Comparison of ENCODE assay signal across 26 cellular contexts in genomic region chr4:160217352-160217751, GRCh38.
DNase-seq lines count a peak whose midpoint lies in the region; ATAC-seq, FAIRE-seq and TF ChIP-seq lines count a peak whose summit lies in the region.
"Had no signal": no experiment of that assay in that cellular context is flagged by ENCODE, and none has a peak within 500 bp of the region (broad histone marks: within the 10 kb centered on the region; RNA-seq: fewer than 3 reads in every experiment).

No MANE protein-coding gene starts in this region.

- H3K9me3 ChIP-seq in HepG2 (ENCODE audit: low read length) = peaks cover 43% of the 10 kb centered on the region
- H3K9me3 ChIP-seq in right lobe of liver = no peaks in the 10 kb centered on the region
- H3K9me3 ChIP-seq in K562 (replicated peaks; ENCODE audit: control insufficient read depth, insufficient read depth, low read depth, low read length) = no peaks in the 10 kb centered on the region
- no peaks in the 10 kb centered on the region for H3K9me3 ChIP-seq in small intestine (ENCODE audit: control insufficient read depth, low read depth)
- H3K9me3 ChIP-seq: BLaER1 had no signal

- no peaks in the 10 kb centered on the region for H3K27me3 ChIP-seq in HepG2 (ENCODE audit: control insufficient read depth in 1 of 2, insufficient read depth in 2 of 2, low read length in 2 of 2)
- H3K27me3 ChIP-seq in right lobe of liver = no peaks in the 10 kb centered on the region
- no peaks in the 10 kb centered on the region for H3K27me3 ChIP-seq in K562 (ENCODE audit: control insufficient read depth in 2 of 2, insufficient read depth in 2 of 2, low read length in 2 of 2)
- H3K27me3 ChIP-seq in small intestine (ENCODE audit: control insufficient read depth in 2 of 2, insufficient read depth in 2 of 2, low read length in 2 of 2) = no peaks in the 10 kb centered on the region
- H3K27me3 ChIP-seq: BE2C, BLaER1 had no signal

- intact Hi-C loops in HepG2 (cut with micrococcal nuclease; ENCODE audit: unreplicated experiment) = no loop called here
- intact Hi-C loops in right lobe of liver (cut with DNase I) = no loop called here
- intact Hi-C loops in K562 (cut with micrococcal nuclease) = no loop called here
- intact Hi-C loops in activated CD4-positive, alpha-beta T cell treated with anti-CD3 and anti-CD28 coated beads for 36 hours (cut with DNase I, micrococcal nuclease) = no loop called here

- no peak overlapping the region for H3K27ac ChIP-seq in HepG2 (ENCODE audit: extremely low read length, insufficient read depth, low read length)
- no peak overlapping the region for H3K27ac ChIP-seq in right lobe of liver
- H3K27ac ChIP-seq in K562 (ENCODE audit: extremely low read depth, low read depth, low read length) = no peak overlapping the region
- no peak overlapping the region for H3K27ac ChIP-seq in small intestine (ENCODE audit: low read depth in 1 of 2, low read length in 1 of 2)
- H3K27ac ChIP-seq: 22Rv1, BLaER1 had no signal

- no peak overlapping the region for H2AFZ ChIP-seq in HepG2 (ENCODE audit: low read length)
- H2AFZ ChIP-seq in K562 (ENCODE audit: low read depth, low read length) = no peak overlapping the region

- H3K9me1 ChIP-seq in K562 (ENCODE audit: control insufficient read depth, insufficient read depth, low read length) = no peaks in the 10 kb centered on the region

- H3K9me3 Mint-ChIP-seq in activated CD4-positive, alpha-beta T cell treated with anti-CD3 and anti-CD28 coated beads for 36 hours (ENCODE audit: low read depth) = peaks cover 13% of the 10 kb centered on the region

- in situ Hi-C loops in HepG2 (cut with HindIII; ENCODE audit: extremely low pct_ligation_motif_present, low pct_unique_long_range_greater_than_20kb) (no loop called here), K562 (cut with MboI) (no loop called here)

- H3K27ac Mint-ChIP-seq in activated CD4-positive, alpha-beta T cell treated with anti-CD3 and anti-CD28 coated beads for 36 hours = no peak overlapping the region
- H3K27ac Mint-ChIP-seq: CD14-positive monocyte; CD4-positive, alpha-beta memory T cell; CD4-positive, CD25-positive, alpha-beta regulatory T cell; CD8-positive, alpha-beta memory T cell had no signal

- H4K20me1 ChIP-seq in HepG2 (ENCODE audit: insufficient read depth, low read length) = no peaks in the 10 kb centered on the region
- no peaks in the 10 kb centered on the region for H4K20me1 ChIP-seq in K562 (replicated peaks; ENCODE audit: control insufficient read depth, insufficient read depth, low read length)
- H4K20me1 ChIP-seq: BLaER1 had no signal

- no peak overlapping the region for H3K9ac ChIP-seq in HepG2 (ENCODE audit: insufficient read depth, low read depth, low read length)
- no peak overlapping the region for H3K9ac ChIP-seq in K562 (ENCODE audit: insufficient read depth in 1 of 2, low read depth in 2 of 2, low read length in 2 of 2)
- H3K9ac ChIP-seq: BLaER1 had no signal

- no peak for TF ChIP-seq EP300 in HepG2 (IDR thresholded peaks at IDR 0.05; ENCODE audit: low read depth in 2 of 2, low read length in 2 of 2)
- no peak for TF ChIP-seq EP300 in HepG2 (CRISPR knock-in tag; IDR thresholded peaks at IDR 0.05; ENCODE audit: borderline replicate concordance)
- no peak for TF ChIP-seq EP300 in K562 (IDR thresholded peaks at IDR 0.05; ENCODE audit: low read length)

- H3K27me3 Mint-ChIP-seq in activated CD4-positive, alpha-beta T cell treated with anti-CD3 and anti-CD28 coated beads for 36 hours = no peaks in the 10 kb centered on the region
- H3K27me3 Mint-ChIP-seq: CD4-positive, alpha-beta memory T cell; CD4-positive, CD25-positive, alpha-beta regulatory T cell; CD8-positive, alpha-beta memory T cell had no signal

- TF ChIP-seq CTCF in HepG2 (CRISPR knock-in tag; IDR thresholded peaks at IDR 0.05) = no peak
- TF ChIP-seq CTCF in right lobe of liver (IDR thresholded peaks at IDR 0.05) = no peak
- no peak for TF ChIP-seq CTCF in K562 (IDR thresholded peaks at IDR 0.05 in 2 of 3, conservative IDR thresholded peaks at IDR 0.05 in 1 of 3; ENCODE audit: insufficient read depth in 2 of 3, low read depth in 1 of 3, low read length in 3 of 3)

- H3K36me3 Mint-ChIP-seq in activated CD4-positive, alpha-beta T cell treated with anti-CD3 and anti-CD28 coated beads for 36 hours (ENCODE audit: low read depth) = no peaks in the 10 kb centered on the region
- H3K36me3 Mint-ChIP-seq: CD14-positive monocyte; CD4-positive, alpha-beta memory T cell; CD4-positive, CD25-positive, alpha-beta regulatory T cell; CD8-positive, alpha-beta memory T cell had no signal

- H3K36me3 ChIP-seq in HepG2 (replicated peaks in 1 of 2; ENCODE audit: control insufficient read depth in 1 of 2, insufficient read depth in 2 of 2, low read length in 2 of 2) (no peaks in the 10 kb centered on the region), right lobe of liver (no peaks in the 10 kb centered on the region), K562 (ENCODE audit: control insufficient read depth, insufficient read depth, low read length) (no peaks in the 10 kb centered on the region), small intestine (ENCODE audit: control insufficient read depth in 2 of 2, insufficient read depth in 2 of 2, low read length in 2 of 2) (no peaks in the 10 kb centered on the region)
- H3K36me3 ChIP-seq: BE2C, BLaER1 had no signal

- H3K79me2 ChIP-seq in HepG2 (ENCODE audit: insufficient read depth, low read length) (no peaks in the 10 kb centered on the region), K562 (ENCODE audit: control insufficient read depth, insufficient read depth, low read length) (no peaks in the 10 kb centered on the region)

- H3K4me2 ChIP-seq in HepG2 (ENCODE audit: low read depth, low read length) (no peak overlapping the region), K562 (ENCODE audit: insufficient read depth, low read length) (no peak overlapping the region)
- H3K4me2 ChIP-seq: BLaER1 had no signal

- BruUV-seq in HepG2 (replicated peaks; lab: Mats Ljungman, UMichigan) (no TSS peak), K562 (replicated peaks; lab: Mats Ljungman, UMichigan) (no TSS peak)

- TF ChIP-seq RAD21 in HepG2 (CRISPR knock-in tag; IDR thresholded peaks at IDR 0.05) (no peak), K562 (CRISPR knock-in tag; conservative IDR thresholded peaks at IDR 0.05 in 1 of 2, IDR thresholded peaks at IDR 0.05 in 1 of 2) (no peak)

- no peak overlapping the region for H3K4me3 Mint-ChIP-seq in activated CD4-positive, alpha-beta T cell treated with anti-CD3 and anti-CD28 coated beads for 36 hours
- H3K4me3 Mint-ChIP-seq: CD14-positive monocyte; CD4-positive, alpha-beta memory T cell; CD4-positive, CD25-positive, alpha-beta regulatory T cell; CD8-positive, alpha-beta memory T cell had no signal

- H3K4me1 Mint-ChIP-seq in activated CD4-positive, alpha-beta T cell treated with anti-CD3 and anti-CD28 coated beads for 36 hours = no peaks in the 10 kb centered on the region
- H3K4me1 Mint-ChIP-seq: CD14-positive monocyte; CD4-positive, alpha-beta memory T cell; CD4-positive, CD25-positive, alpha-beta regulatory T cell; CD8-positive, alpha-beta memory T cell had no signal

- TF ChIP-seq POLR2A in HepG2 (IDR thresholded peaks at IDR 0.05; ENCODE audit: insufficient read depth in 1 of 2, low read depth in 2 of 2, low read length in 2 of 2) (no peak), right lobe of liver (IDR thresholded peaks at IDR 0.05) (no peak), K562 (conservative IDR thresholded peaks at IDR 0.05) (no peak)

- WGBS in HepG2 (ENCODE audit: low lambda C conversion rate) = 0% methylated on average over 1 of the region's 1 CpG
- 64% methylated on average over 1 of the region's 1 CpG for WGBS in right lobe of liver (ENCODE audit: insufficient coverage, low coverage, low lambda C conversion rate, missing lambda C conversion rate)
- no CpG with 5 or more reads among the region's 1 CpG for WGBS in K562 (ENCODE audit: insufficient coverage, low coverage, missing lambda C conversion rate)
- 81 to 83% (median 83%) methylated on average over 1 of the region's 1 CpG for WGBS in small intestine, 3 donors

- H3K4me3 ChIP-seq in HepG2 (replicated peaks in 1 of 3; ENCODE audit: insufficient read depth in 1 of 3, low read depth in 2 of 3, low read length in 3 of 3) (no peak overlapping the region), right lobe of liver (no peak overlapping the region), K562 (no peak overlapping the region), small intestine (ENCODE audit: low read depth in 1 of 2, low read length in 2 of 2) (no peak overlapping the region)
- H3K4me3 ChIP-seq: BLaER1, GM12878 had no signal

- POLR2A ChIA-PET in HepG2 (lab: Yijun Ruan, JAX) (no interaction called here), K562 (lab: Yijun Ruan, JAX) (no interaction called here)
- POLR2A ChIA-PET in activated CD4-positive, alpha-beta T cell treated with anti-CD3 and anti-CD28 coated beads for 36 hours (lab: Charles Lee) = no interaction called here

- ATAC-seq in HepG2 = no peak
- no peak for ATAC-seq in right lobe of liver
- ATAC-seq in K562 = no peak
- ATAC-seq in activated CD4-positive, alpha-beta T cell treated with anti-CD3 and anti-CD28 coated beads for 36 hours = no peak
- ATAC-seq: GM12878 had no signal

- CTCF ChIA-PET in HepG2 (lab: Yijun Ruan, JAX; ENCODE audit: low intra/inter-chr PET ratio, low total read pairs) (no interaction called here), K562 (lab: Yijun Ruan, JAX; ENCODE audit: low intra/inter-chr PET ratio) (no interaction called here)
- CTCF ChIA-PET in activated CD4-positive, alpha-beta T cell treated with anti-CD3 and anti-CD28 coated beads for 36 hours (lab: Charles Lee) = no interaction called here

- FAIRE-seq in HepG2 (lab: Jason Lieb, UNC) = no peak
- FAIRE-seq in K562 (lab: Jason Lieb, UNC) = no peak
- peak; percentile 68 for FAIRE-seq in small intestine (lab: Jason Lieb, UNC)
- FAIRE-seq: GM12878, GM12892, GM18507 had no signal

- no peak for DNase-seq in HepG2 (ENCODE audit: low spot score)
- DNase-seq in right lobe of liver = no peak
- no peak for DNase-seq in K562 (ENCODE audit: extremely low read depth in 1 of 4, low spot score in 3 of 4)
- no peak for DNase-seq in small intestine
- DNase-seq in pons (ENCODE audit: low spot score) = no peak
- DNase-seq in activated CD4-positive, alpha-beta T cell treated with anti-CD3 and anti-CD28 coated beads for 36 hours = no peak
- DNase-seq: ACHN; BE2C; C1 segment of cervical spinal cord; CD4-positive, CD25-positive, alpha-beta regulatory T cell; CD8-positive, alpha-beta memory T cell; COR-L47; DMS 273 treated with DMSO at 0.1 percent for 48 hours; DMS153; DMS53; DMS79; DND-41; EL; GDM1 had no signal

- H3K4me1 ChIP-seq in HepG2 (ENCODE audit: insufficient read depth, low read length) = no peaks in the 10 kb centered on the region
- no peaks in the 10 kb centered on the region for H3K4me1 ChIP-seq in right lobe of liver
- no peaks in the 10 kb centered on the region for H3K4me1 ChIP-seq in K562 (replicated peaks in 1 of 2; ENCODE audit: control insufficient read depth in 2 of 2, insufficient read depth in 2 of 2, low read length in 2 of 2)
- H3K4me1 ChIP-seq in small intestine (ENCODE audit: control insufficient read depth in 2 of 2, insufficient read depth in 1 of 2, low read depth in 1 of 2, low read length in 1 of 2) = no peaks in the 10 kb centered on the region
- H3K4me1 ChIP-seq: BE2C, BLaER1 had no signal

TF ChIP-seq in HepG2, 621 proteins besides CTCF, POLR2A, EP300 and RAD21 (continues in another document):
- peak; percentile 85 to 92 for TF ChIP-seq MAFK (conservative IDR thresholded peaks at IDR 0.05 in 1 of 2, IDR thresholded peaks at IDR 0.05 in 1 of 2; ENCODE audit: low read length in 2 of 2)

Comparison
In these comparisons a context has a peak if more than half of its experiments do, and no peak if none do; other contexts are left out.
1. Of the 241 proteins assayed by ChIP-seq in both HepG2 and K562: peak only in HepG2: MAFF and MAFK; only in K562: none; in both: none; in neither: 239.